Comparison of ENCODE assay signal across 8 cellular contexts in the genomic region with DNA sequence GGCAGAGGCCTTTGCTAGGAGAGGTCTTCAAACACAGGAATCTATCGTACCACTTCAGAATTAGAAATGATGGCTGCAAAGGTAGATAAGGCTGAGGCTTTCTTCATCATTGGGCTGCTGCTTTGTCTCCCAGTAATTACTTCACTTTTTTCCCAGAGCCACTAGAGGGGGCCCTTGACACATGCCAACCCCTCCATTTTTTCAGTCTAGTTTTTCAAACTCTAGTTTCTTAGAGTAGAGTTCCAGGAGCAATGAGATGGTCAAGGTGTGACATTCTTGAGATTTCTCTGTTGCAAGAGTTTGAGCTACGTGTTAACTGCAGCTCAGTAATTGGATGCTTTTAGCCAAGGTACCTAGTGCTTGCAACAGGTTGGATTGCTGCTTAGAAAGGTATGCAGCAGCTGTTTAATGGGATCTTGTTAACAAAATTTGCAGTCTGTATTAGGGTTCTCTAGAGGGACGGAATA. TPM values are rescaled to one million over a fixed set of nuclear protein-coding genes. Genes with fewer than 3 reads are reported as not detected.
DNase-seq lines count a peak whose midpoint lies in the region; ATAC-seq and TF ChIP-seq lines count a peak whose summit lies in the region.

No MANE protein-coding gene starts in this region.

- peak; percentile 23 for DNase-seq in COLO668 (lab: John Stamatoyannopoulos, UW; ENCODE audit: unreplicated experiment)
- DNase-seq in GM23248, result peak; percentile 70
- peak; percentile 59 for DNase-seq in NCI-H2227 (lab: John Stamatoyannopoulos, UW; ENCODE audit: unreplicated experiment)
- peak; percentile 50 for DNase-seq in WTC11 (ENCODE audit: low spot score)
- peak; percentile 43 for DNase-seq in effector CD4-positive, alpha-beta T cell
- no peak for DNase-seq in lower lobe of right lung
- DNase-seq in stomach, result no peak

- WGBS in GM23248 (ENCODE audit: low coverage in 1 of 2, low lambda C conversion rate in 2 of 2, missing lambda C conversion rate in 2 of 2), 2 experiments, result 0 to 8% methylated on average over 3 of the region's 3 CpGs
- 12 to 28% (median 22%) methylated on average over 3 of the region's 3 CpGs for WGBS in stomach, 5 donors

- CTCF ChIA-PET in WTC11 (lab: Charles Lee), result interaction anchor here (0.6 to 2.2 kb wide), 28 partner anchors 9 to 466 kb away, joined by 3 to 48 read pairs (median 4); partner anchors contain the start of genes BBIP1, RBM20, SHOC2 and SMNDC1

- TF ChIP-seq CTCF in WTC11 (IDR thresholded peaks at IDR 0.05) (peak; percentile 71), lower lobe of right lung (IDR thresholded peaks at IDR 0.05) (peak; percentile 75), stomach (IDR thresholded peaks at IDR 0.05) (peak in 5 of 7 experiments; percentile 42 to 78 (median 55))

- no peak overlapping the region for H3K4me3 Mint-ChIP-seq in WTC11

- no peak overlapping the region for H3K9ac ChIP-seq in GM23248

- POLR2A ChIA-PET in WTC11 (lab: Charles Lee), result interaction anchor here (1.0 kb wide), 2 partner anchors 305 to 308 kb away, joined by 3 read pairs; partner anchors contain the start of gene SMNDC1

- no peaks in the 10 kb centered on the region for H3K27me3 ChIP-seq in GM23248 (replicated peaks; ENCODE audit: insufficient read depth)
- H3K27me3 ChIP-seq in lower lobe of right lung (ENCODE audit: low read depth), result peaks cover 7% of the 10 kb centered on the region
- H3K27me3 ChIP-seq in stomach, result no peaks in the 10 kb centered on the region

- H3K9me3 Mint-ChIP-seq in WTC11, result no peaks in the 10 kb centered on the region

- H3K4me2 ChIP-seq in GM23248 (ENCODE audit: unreplicated experiment), result no peak overlapping the region

- TF ChIP-seq POLR2A in stomach (IDR thresholded peaks at IDR 0.05), result no peak

- H3K9me3 ChIP-seq in GM23248 (ENCODE audit: low read depth) (no peaks in the 10 kb centered on the region), lower lobe of right lung (no peaks in the 10 kb centered on the region), stomach (no peaks in the 10 kb centered on the region)

- H3K27ac ChIP-seq in GM23248, result no peak overlapping the region
- no peak overlapping the region for H3K27ac ChIP-seq in lower lobe of right lung
- no peak overlapping the region for H3K27ac ChIP-seq in stomach

- H3K79me2 ChIP-seq in GM23248 (ENCODE audit: insufficient read depth), result no peaks in the 10 kb centered on the region

- ATAC-seq in WTC11 (peak; percentile 74), lower lobe of right lung (peak; percentile 76 to 78), GM18868 (IDR thresholded peaks at IDR 0.05; ENCODE audit: unreplicated experiment) (no peak)

- no peaks in the 10 kb centered on the region for H3K27me3 Mint-ChIP-seq in WTC11 (ENCODE audit: low read depth)

- no peak overlapping the region for H2AFZ ChIP-seq in GM23248

- H3K4me3 ChIP-seq in GM23248, result no peak overlapping the region
- no peak overlapping the region for H3K4me3 ChIP-seq in lower lobe of right lung
- H3K4me3 ChIP-seq in stomach, result no peak overlapping the region

- H3K4me1 Mint-ChIP-seq in WTC11, result peaks cover 22% of the 10 kb centered on the region

- peaks cover 7% of the 10 kb centered on the region; the same call in 1 of the 2 replicates for H3K36me3 Mint-ChIP-seq in WTC11

- in situ Hi-C loops in GM23248 (cut with MboI), result loop anchor here (25.0 kb wide), 1 partner anchor 277 kb away; no protein-coding TSS in a partner anchor

- H4K20me1 ChIP-seq in GM23248 (ENCODE audit: insufficient read depth), result no peaks in the 10 kb centered on the region

- intact Hi-C loops in lower lobe of right lung (cut with DNase I), result no loop called here
- intact Hi-C loops in stomach (cut with DNase I; ENCODE audit: low total_unique reads), result loop anchor here (5.0 kb wide), 1 partner anchor 67 kb away; no protein-coding TSS in a partner anchor

- peaks cover 10% of the 10 kb centered on the region for H3F3A ChIP-seq in GM23248 (ENCODE audit: insufficient read depth)

- peaks cover 9% of the 10 kb centered on the region; the same call in 1 of the 2 replicates for H3K4me1 ChIP-seq in GM23248 (ENCODE audit: insufficient read depth)
- H3K4me1 ChIP-seq in lower lobe of right lung, result no peaks in the 10 kb centered on the region
- H3K4me1 ChIP-seq in stomach, result peaks cover 0 to 9% (median 0%) of the 10 kb centered on the region in 4 donors

- H3K36me3 ChIP-seq in GM23248 (ENCODE audit: low read depth) (peaks cover 8% of the 10 kb centered on the region), lower lobe of right lung (peaks cover 16% of the 10 kb centered on the region), stomach (peaks cover 1 to 13% (median 10%) of the 10 kb centered on the region in 4 donors)

- no peaks in the 10 kb centered on the region for H3K9me2 ChIP-seq in GM23248 (ENCODE audit: insufficient read depth)

- TF ChIP-seq EP300 in stomach (IDR thresholded peaks at IDR 0.05), result no peak

- peak overlapping the region; percentile 1 for H3K27ac Mint-ChIP-seq in WTC11

TF ChIP-seq in WTC11, 78 proteins besides CTCF, POLR2A, EP300 and RAD21 (continues in another document):
- TF ChIP-seq, protein P1, sequence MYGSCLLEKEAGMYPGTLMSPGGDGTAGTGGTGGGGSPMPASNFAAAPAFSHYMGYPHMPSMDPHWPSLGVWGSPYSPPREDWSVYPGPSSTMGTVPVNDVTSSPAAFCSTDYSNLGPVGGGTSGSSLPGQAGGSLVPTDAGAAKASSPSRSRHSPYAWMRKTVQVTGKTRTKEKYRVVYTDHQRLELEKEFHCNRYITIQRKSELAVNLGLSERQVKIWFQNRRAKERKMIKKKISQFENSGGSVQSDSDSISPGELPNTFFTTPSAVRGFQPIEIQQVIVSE (CRISPR knock-in tag; IDR thresholded peaks at IDR 0.05; ENCODE audit: borderline replicate concordance), result no peak
- TF ChIP-seq CBFB (CRISPR knock-in tag; IDR thresholded peaks at IDR 0.05; ENCODE audit: low read depth), result no peak
- TF ChIP-seq ERG (CRISPR knock-in tag; IDR thresholded peaks at IDR 0.05), result no peak
- TF ChIP-seq TEAD1 (CRISPR knock-in tag; IDR thresholded peaks at IDR 0.05), result no peak
- no peak for TF ChIP-seq SMAD3 (CRISPR knock-in tag; IDR thresholded peaks at IDR 0.05; ENCODE audit: borderline replicate concordance)
- TF ChIP-seq ZNF281 (CRISPR knock-in tag; IDR thresholded peaks at IDR 0.05), result no peak
- no peak for TF ChIP-seq CREB1 (CRISPR knock-in tag; IDR thresholded peaks at IDR 0.05)
- no peak for TF ChIP-seq E2F4 (CRISPR knock-in tag; IDR thresholded peaks at IDR 0.05; ENCODE audit: borderline replicate concordance, low read depth)

RNA-seq across cellular contexts. Expression of gene RBM20, which starts 33.8 kb away (rescaled TPM):
- total RNA-seq in GM23248 (2014; rRNA removed; shearing (Covaris generic)), result 0.13 TPM in 1 of 2 replicates, not detected in the other
- polyA plus RNA-seq in GM23248 (2016; fragmentation: Nextera tagmentation; extraction: Ambion mirVana) (not detected in 2 replicates), stomach (1 to 10 TPM in 1 of 3 donors, under 1 TPM in 1, not detected in 1; 0.25 to 2.3 TPM)
- total RNA-seq in WTC11 (2021) (0.37 to 0.52 TPM (median 0.41 TPM) in 3 replicates), lower lobe of right lung (1.0 TPM), stomach (1 to 10 TPM in 1 of 5 donors, under 1 TPM in 3, not detected in 1; under 0.01 to 6.2 (median 0.59) TPM)

RNA-seq across cellular contexts. Expression of gene SMC3, which starts 42.8 kb away (rescaled TPM):
- total RNA-seq in GM23248 (2014; rRNA removed; shearing (Covaris generic)), result 14.4 and 17.8 TPM in 2 replicates
- 57.7 and 60.5 TPM in 2 replicates for polyA plus RNA-seq in GM23248 (2016; fragmentation: Nextera tagmentation; extraction: Ambion mirVana)
- 63.5 to 71.0 TPM (median 65.4 TPM) in 3 replicates for total RNA-seq in WTC11 (2021)
- total RNA-seq in lower lobe of right lung, result 33.2 TPM
- total RNA-seq in stomach, result 10 to 100 TPM in 4 of 5 donors, 1 to 10 TPM in 1; 9.3 to 40.6 (median 18.5) TPM
- 10 to 100 TPM; 10.1 to 12.4 (median 12.2) TPM for polyA plus RNA-seq in stomach

Comparison
In these comparisons a context has a peak if more than half of its experiments do, and no peak if none do; other contexts are left out.
1. DNase-seq: peak in COLO668 (single experiment), GM23248 (single experiment), NCI-H2227 (single experiment), WTC11 (single experiment) and effector CD4-positive, alpha-beta T cell (single experiment); none in lower lobe of right lung (single experiment) and stomach (single experiment).
2. Peak in every context shown above with its lines, with median percentiles within 50 percentile points of each other: CTCF ChIP-seq.